In genomic region chr13:23618341-23618740, GRCh38 we compare ENCODE assay signal across 9 cellular contexts. TPM values are rescaled to one million over a fixed set of nuclear protein-coding genes. Genes with fewer than 3 reads are reported as not detected.
A peak's percentile ranks its signal among the peaks of the same experiment; 100 is the strongest.
DNase-seq lines count a peak whose midpoint lies in the region; ATAC-seq and TF ChIP-seq lines count a peak whose summit lies in the region.
"Had no signal": no experiment of that assay in that cellular context is flagged by ENCODE, and none has a peak within 500 bp of the region (broad histone marks: within the 10 kb centered on the region; RNA-seq: fewer than 3 reads in every experiment).

No MANE protein-coding gene starts in this region.

- H3K36me3 ChIP-seq in trophoblast cell (ENCODE audit: control insufficient read depth in 1 of 2, insufficient read depth in 2 of 2, low read length in 2 of 2): peaks cover 21 to 32% of the 10 kb centered on the region in 2 experiments
- no peaks in the 10 kb centered on the region for H3K36me3 ChIP-seq in aorta (ENCODE audit: control insufficient read depth in 1 of 2, insufficient read depth in 2 of 2, low read length in 1 of 2)

- POLR2A ChIA-PET in activated CD4-positive, alpha-beta memory T cell treated with anti-CD3 and anti-CD28 coated beads for 36 hours (lab: Charles Lee): no interaction called here

- H2BK12ac ChIP-seq in trophoblast cell (ENCODE audit: low read length): peak overlapping the region; percentile 19

- H3K4me3 ChIP-seq in fibroblast of pulmonary artery (replicated peaks; ENCODE audit: low read depth, low read length) (no peak overlapping the region), trophoblast cell (ENCODE audit: low read depth, low read length) (no peak overlapping the region), aorta (ENCODE audit: low read length in 2 of 2) (no peak overlapping the region)

- no peak overlapping the region for H4K12ac ChIP-seq in trophoblast cell (ENCODE audit: low read depth, low read length)

- H3K27me3 Mint-ChIP-seq in activated CD4-positive, alpha-beta memory T cell treated with anti-CD3 and anti-CD28 coated beads for 36 hours: peaks cover 4% of the 10 kb centered on the region

- H2BK120ac ChIP-seq in trophoblast cell (ENCODE audit: insufficient read depth, low read length, poor library complexity): no peak overlapping the region

- H3K4me2 ChIP-seq in trophoblast cell (ENCODE audit: low read length): no peak overlapping the region

- H3K9me3 ChIP-seq in trophoblast cell (ENCODE audit: insufficient read depth, low read depth, low read length) (no peaks in the 10 kb centered on the region), aorta (ENCODE audit: control insufficient read depth, low read length) (no peaks in the 10 kb centered on the region)

- H3K27ac ChIP-seq in trophoblast cell (ENCODE audit: low read depth, low read length): peak overlapping the region; percentile 36
- no peak overlapping the region for H3K27ac ChIP-seq in aorta (ENCODE audit: low read depth in 1 of 2, low read length in 2 of 2)

- H3K27me3 ChIP-seq in trophoblast cell (ENCODE audit: insufficient read depth, low read length): no peaks in the 10 kb centered on the region
- no peaks in the 10 kb centered on the region for H3K27me3 ChIP-seq in aorta (ENCODE audit: control insufficient read depth in 1 of 2, insufficient read depth in 2 of 2, low read length in 1 of 2)

- no peak overlapping the region for H3K4me3 Mint-ChIP-seq in activated CD4-positive, alpha-beta memory T cell treated with anti-CD3 and anti-CD28 coated beads for 36 hours

- no peak overlapping the region for H4K8ac ChIP-seq in trophoblast cell (ENCODE audit: low read depth, low read length)

- H3K23ac ChIP-seq in trophoblast cell (ENCODE audit: low read length): no peak overlapping the region

- CTCF ChIA-PET in activated CD4-positive, alpha-beta memory T cell treated with anti-CD3 and anti-CD28 coated beads for 36 hours (lab: Charles Lee): no interaction called here

- H3K4ac ChIP-seq in trophoblast cell (ENCODE audit: low read depth, low read length): no peak overlapping the region

- intact Hi-C loops in activated CD4-positive, alpha-beta memory T cell treated with anti-CD3 and anti-CD28 coated beads for 36 hours (cut with micrococcal nuclease): no loop called here
- intact Hi-C loops in aorta (cut with DNase I): no loop called here

- no peak for ATAC-seq in aorta (ENCODE audit: low FRiP score)

- H3K27ac Mint-ChIP-seq in activated CD4-positive, alpha-beta memory T cell treated with anti-CD3 and anti-CD28 coated beads for 36 hours: no peak overlapping the region

- H2BK5ac ChIP-seq in trophoblast cell (ENCODE audit: low read depth, low read length, poor library complexity): peak overlapping the region; percentile 44

- H3K18ac ChIP-seq in trophoblast cell (ENCODE audit: low read length): no peak overlapping the region

- H3K4me1 ChIP-seq in trophoblast cell (ENCODE audit: control insufficient read depth in 1 of 2, insufficient read depth in 2 of 2, low read length in 2 of 2) (peaks cover 20 to 32% of the 10 kb centered on the region in 2 experiments), aorta (ENCODE audit: control insufficient read depth in 1 of 2, insufficient read depth in 2 of 2, low read length in 2 of 2) (no peaks in the 10 kb centered on the region)

- no peak for TF ChIP-seq CTCF in fibroblast of pulmonary artery (IDR thresholded peaks at IDR 0.05; ENCODE audit: low read length, missing control alignments)

- peak overlapping the region; percentile 86 for H4K91ac ChIP-seq in trophoblast cell (ENCODE audit: low read depth, low read length)

- H3K9me3 Mint-ChIP-seq in activated CD4-positive, alpha-beta memory T cell treated with anti-CD3 and anti-CD28 coated beads for 36 hours: no peaks in the 10 kb centered on the region

- no peak overlapping the region for H3K14ac ChIP-seq in trophoblast cell (ENCODE audit: low read length)

- no peaks in the 10 kb centered on the region for H3K79me2 ChIP-seq in trophoblast cell (ENCODE audit: control insufficient read depth, insufficient read depth, low read length, poor library complexity)

- H3K36me3 Mint-ChIP-seq in activated CD4-positive, alpha-beta memory T cell treated with anti-CD3 and anti-CD28 coated beads for 36 hours: no peaks in the 10 kb centered on the region

- no peak overlapping the region for H3K9ac ChIP-seq in trophoblast cell (ENCODE audit: low read length)

- H2AFZ ChIP-seq in trophoblast cell (ENCODE audit: insufficient read depth, low read length, poor library complexity): no peak overlapping the region

- no CpG with 5 or more reads among the region's 8 CpGs for WGBS in trophoblast cell (ENCODE audit: extremely low coverage, insufficient coverage, insufficient read length)
- WGBS in aorta, 2 donors: 36 to 46% methylated on average over 8 of the region's 8 CpGs

- peaks cover 13% of the 10 kb centered on the region for H3K79me1 ChIP-seq in trophoblast cell (ENCODE audit: low read length)

- no peak overlapping the region for H2AK5ac ChIP-seq in trophoblast cell (ENCODE audit: low read length)

- DNase-seq in ELR (ENCODE audit: low read depth) (peak; percentile 94), RKO (ENCODE audit: low spot score) (peak; percentile 14), fibroblast of pulmonary artery (ENCODE audit: low read depth) (peak; percentile 97), trophoblast cell (peak; percentile 44 to 65), ureter (ENCODE audit: low spot score) (no peak), DMS153 (lab: John Stamatoyannopoulos, UW) (no peak), aorta (no peak)
- DNase-seq in activated CD4-positive, alpha-beta memory T cell treated with anti-CD3 and anti-CD28 coated beads for 36 hours: no peak
- DNase-seq: activated effector memory CD4-positive, alpha-beta T cell treated with anti-CD3 and anti-CD28 coated beads, Interleukin-2, amount 50 U/mL, for 16 hours had no signal

- H3K4me1 Mint-ChIP-seq in activated CD4-positive, alpha-beta memory T cell treated with anti-CD3 and anti-CD28 coated beads for 36 hours (ENCODE audit: low read depth): peaks cover 3% of the 10 kb centered on the region

RNA-seq across cellular contexts. Expression of gene TNFRSF19, which starts 48.1 kb away (rescaled TPM):
- polyA plus RNA-seq in trophoblast cell (2013): 85.2 and 86.7 TPM in 2 replicates
- total RNA-seq in ureter (4.0 TPM), aorta (1 to 10 TPM; 1.6 to 4.3 TPM)
- not detected for total RNA-seq in activated CD4-positive, alpha-beta memory T cell treated with anti-CD3 and anti-CD28 coated beads for 36 hours
- 1 to 10 TPM in 1 of 2 donors, under 1 TPM in 1; 0.38 to 2.1 TPM for polyA plus RNA-seq in aorta

Comparison
In these comparisons a context has a peak if more than half of its experiments do, and no peak if none do; other contexts are left out.
1. DNase-seq: peak in ELR (single experiment), RKO (single experiment), fibroblast of pulmonary artery (single experiment) and trophoblast cell (2 of 2); none in ureter (single experiment), activated CD4-positive, alpha-beta memory T cell treated with anti-CD3 and anti-CD28 coated beads for 36 hours (single experiment), DMS153 (single experiment) and aorta (0 of 2).